ENCODE assay signal across 26 cellular contexts in the genomic region with DNA sequence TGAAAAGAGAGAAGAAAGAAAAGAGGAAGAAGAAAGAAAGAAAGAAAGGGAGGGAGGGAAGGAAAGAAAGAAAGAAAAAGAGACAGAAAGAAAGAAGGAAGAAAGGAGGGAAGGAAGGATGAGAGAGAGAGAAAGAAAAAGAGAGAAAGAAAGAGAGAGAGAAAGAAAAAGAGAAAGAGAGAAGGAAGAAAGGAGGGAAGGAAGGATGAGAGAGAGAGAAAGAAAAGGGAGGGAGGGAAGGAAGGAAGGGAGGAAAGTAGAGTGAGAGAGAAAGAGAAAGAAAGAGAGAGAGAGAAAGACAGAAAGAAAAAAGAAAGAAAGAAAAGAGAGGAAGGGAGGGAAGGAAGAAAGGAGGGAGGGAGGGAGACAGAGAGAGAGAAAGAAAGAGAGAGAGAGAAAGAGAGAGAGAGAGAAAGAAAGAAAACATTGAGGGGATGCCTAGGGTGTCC. TPM values are rescaled to one million over a fixed set of nuclear protein-coding genes. Genes with fewer than 3 reads are reported as not detected.
DNase-seq lines count a peak whose midpoint lies in the region; ATAC-seq, FAIRE-seq and TF ChIP-seq lines count a peak whose summit lies in the region.
"Had no signal": no experiment of that assay in that cellular context is flagged by ENCODE, and none has a peak within 500 bp of the region (broad histone marks: within the 10 kb centered on the region; RNA-seq: fewer than 3 reads in every experiment).

No MANE protein-coding gene starts in this region.

- no peak overlapping the region for H2AFZ ChIP-seq in HepG2 (ENCODE audit: low read length)
- no peak overlapping the region for H2AFZ ChIP-seq in endothelial cell of umbilical vein (ENCODE audit: low read depth, low read length)
- H2AFZ ChIP-seq: parathyroid adenoma had no signal

- DNase-seq in HepG2 (ENCODE audit: low spot score) (no peak), right lobe of liver (no peak), RWPE2 (ENCODE audit: low spot score) (no peak), endothelial cell of umbilical vein (ENCODE audit: low read depth, low spot score) (no peak), nephron progenitor cell (no peak), EL (no peak)
- DNase-seq: activated CD4-positive, alpha-beta T cell treated with anti-CD3 and anti-CD28 coated beads, Interleukin-2, amount 10 ng/mL, durations not matched to agents 24 days and 14 days; activated CD8-positive, alpha-beta memory T cell treated with anti-CD3 and anti-CD28 coated beads, Interleukin-2, amount 50 U/mL, for 4 hours; anterior cingulate cortex; CD4-positive, alpha-beta memory T cell; central memory CD4-positive, alpha-beta T cell; foreskin fibroblast; midbrain; NCI-H1930; NCI-H226; NCI-H82; SHP77 treated with DMSO at 0.1 percent for 48 hours; testis had no signal

- H3K9me1 ChIP-seq in endothelial cell of umbilical vein (replicated peaks; ENCODE audit: control insufficient read depth, extremely low read depth, insufficient read depth, low read length), result no peaks in the 10 kb centered on the region

- dilution Hi-C loops in endothelial cell of umbilical vein (cut with MboI; ENCODE audit: extremely low pct_ligation_motif_present, low sequenced_read_pairs), result no loop called here

- TF ChIP-seq POLR2A in HepG2 (IDR thresholded peaks at IDR 0.05; ENCODE audit: insufficient read depth in 1 of 2, low read depth in 2 of 2, low read length in 2 of 2) (no peak), right lobe of liver (IDR thresholded peaks at IDR 0.05) (no peak), endothelial cell of umbilical vein (IDR thresholded peaks at IDR 0.05; ENCODE audit: low read depth, low read length) (no peak)

- TF ChIP-seq CTCF in HepG2 (CRISPR knock-in tag; IDR thresholded peaks at IDR 0.05) (no peak), right lobe of liver (IDR thresholded peaks at IDR 0.05) (no peak), RWPE2 (IDR thresholded peaks at IDR 0.05; ENCODE audit: poor library complexity, severe bottlenecking) (no peak), endothelial cell of umbilical vein (IDR thresholded peaks at IDR 0.05; ENCODE audit: extremely low read depth in 1 of 2, insufficient read depth in 1 of 2, low read depth in 1 of 2, low read length in 2 of 2) (no peak), nephron progenitor cell (IDR thresholded peaks at IDR 0.05) (no peak)

- H3K27me3 Mint-ChIP-seq in nephron progenitor cell (ENCODE audit: low read depth, poor library complexity), result peaks cover 61% of the 10 kb centered on the region

- BruUV-seq in HepG2 (replicated peaks; lab: Mats Ljungman, UMichigan) (no TSS peak), endothelial cell of umbilical vein (replicated peaks; lab: Mats Ljungman, UMichigan) (no TSS peak)

- FAIRE-seq in HepG2 (lab: Jason Lieb, UNC) (no peak), endothelial cell of umbilical vein (lab: Jason Lieb, UNC) (peak; percentile 33)
- FAIRE-seq: G401.6 had no signal

- H3K4me2 ChIP-seq in HepG2 (ENCODE audit: low read depth, low read length), result no peak overlapping the region
- H3K4me2 ChIP-seq in endothelial cell of umbilical vein (ENCODE audit: insufficient read depth, low read length), result peak overlapping the region; percentile 97
- H3K4me2 ChIP-seq: KMS-11 had no signal

- no peaks in the 10 kb centered on the region for H3K79me2 ChIP-seq in HepG2 (ENCODE audit: insufficient read depth, low read length)
- H3K79me2 ChIP-seq in endothelial cell of umbilical vein (ENCODE audit: control insufficient read depth, insufficient read depth, low read length), result no peaks in the 10 kb centered on the region
- H3K79me2 ChIP-seq: parathyroid adenoma had no signal

- POLR2A ChIA-PET in HepG2 (lab: Yijun Ruan, JAX) (no interaction called here), endothelial cell of umbilical vein (lab: Charles Lee) (no interaction called here)

- H3K27ac Mint-ChIP-seq in nephron progenitor cell, result no peak overlapping the region
- H3K27ac Mint-ChIP-seq: activated CD4-positive, alpha-beta T cell treated with anti-CD3 and anti-CD28 coated beads, Interleukin-2, amount 10 ng/mL, durations not matched to agents 24 days and 14 days; CD4-positive, alpha-beta memory T cell; H9; nephron had no signal

- in situ Hi-C loops in HepG2 (cut with HindIII; ENCODE audit: extremely low pct_ligation_motif_present, low pct_unique_long_range_greater_than_20kb), result no loop called here

- TF ChIP-seq EP300 in HepG2 (IDR thresholded peaks at IDR 0.05; ENCODE audit: low read depth in 2 of 2, low read length in 2 of 2), result no peak
- no peak for TF ChIP-seq EP300 in HepG2 (CRISPR knock-in tag; IDR thresholded peaks at IDR 0.05; ENCODE audit: borderline replicate concordance)

- intact Hi-C loops in HepG2 (cut with micrococcal nuclease; ENCODE audit: unreplicated experiment) (no loop called here), right lobe of liver (cut with DNase I) (no loop called here), endothelial cell of umbilical vein (cut with micrococcal nuclease) (no loop called here)

- no peaks in the 10 kb centered on the region for H3K36me3 Mint-ChIP-seq in nephron progenitor cell (ENCODE audit: low read depth)
- H3K36me3 Mint-ChIP-seq: CD4-positive, alpha-beta memory T cell had no signal

- peaks cover 33% of the 10 kb centered on the region for H3K4me1 Mint-ChIP-seq in nephron progenitor cell

- H3K4me3 ChIP-seq in HepG2 (replicated peaks in 1 of 3; ENCODE audit: insufficient read depth in 1 of 3, low read depth in 2 of 3, low read length in 3 of 3) (no peak overlapping the region), right lobe of liver (no peak overlapping the region), RWPE2 (ENCODE audit: severe bottlenecking) (no peak overlapping the region), endothelial cell of umbilical vein (replicated peaks in 1 of 3; ENCODE audit: insufficient read depth in 1 of 3, low read depth in 1 of 3, low read length in 3 of 3) (no peak overlapping the region)
- H3K4me3 ChIP-seq: left lung, testis, vagina had no signal

- no peak for TF ChIP-seq RAD21 in HepG2 (CRISPR knock-in tag; IDR thresholded peaks at IDR 0.05)

- H3K27me3 ChIP-seq in HepG2 (ENCODE audit: control insufficient read depth in 1 of 2, insufficient read depth in 2 of 2, low read length in 2 of 2) (peaks cover 0 to 11% of the 10 kb centered on the region in 2 experiments; a peak in 3 of 5 replicates), right lobe of liver (no peaks in the 10 kb centered on the region), RWPE2 (ENCODE audit: insufficient read depth, poor library complexity, severe bottlenecking) (no peaks in the 10 kb centered on the region), endothelial cell of umbilical vein (ENCODE audit: control insufficient read depth in 2 of 2, insufficient read depth in 2 of 2, low read length in 2 of 2) (no peaks in the 10 kb centered on the region)
- H3K27me3 ChIP-seq: testis, vagina had no signal

- no peaks in the 10 kb centered on the region for H3K9me3 Mint-ChIP-seq in nephron progenitor cell
- H3K9me3 Mint-ChIP-seq: activated CD4-positive, alpha-beta T cell treated with anti-CD3 and anti-CD28 coated beads, Interleukin-2, amount 10 ng/mL, durations not matched to agents 24 days and 14 days; CD4-positive, alpha-beta memory T cell; H9; nephron had no signal

- H3K9ac ChIP-seq in HepG2 (ENCODE audit: insufficient read depth, low read depth, low read length) (no peak overlapping the region), endothelial cell of umbilical vein (replicated peaks; ENCODE audit: extremely low read depth, insufficient read depth, low read length) (peak overlapping the region; percentile 94)
- H3K9ac ChIP-seq: KMS-11, parathyroid adenoma had no signal

- H3K9me3 ChIP-seq in HepG2 (ENCODE audit: low read length) (no peaks in the 10 kb centered on the region), right lobe of liver (no peaks in the 10 kb centered on the region), RWPE2 (ENCODE audit: severe bottlenecking) (no peaks in the 10 kb centered on the region), endothelial cell of umbilical vein (replicated peaks; ENCODE audit: control insufficient read depth, insufficient read depth, low read length) (no peaks in the 10 kb centered on the region)
- H3K9me3 ChIP-seq: left lung, testis, vagina had no signal

- H3K36me3 ChIP-seq in HepG2 (replicated peaks in 1 of 2; ENCODE audit: control insufficient read depth in 1 of 2, insufficient read depth in 2 of 2, low read length in 2 of 2) (no peaks in the 10 kb centered on the region), right lobe of liver (no peaks in the 10 kb centered on the region), RWPE2 (ENCODE audit: low read depth) (no peaks in the 10 kb centered on the region), endothelial cell of umbilical vein (ENCODE audit: control insufficient read depth in 2 of 2, extremely low read depth in 1 of 2, insufficient read depth in 2 of 2, low read length in 2 of 2) (no peaks in the 10 kb centered on the region)
- H3K36me3 ChIP-seq: left lung, vagina had no signal

- no peaks in the 10 kb centered on the region for H3K4me1 ChIP-seq in HepG2 (ENCODE audit: insufficient read depth, low read length)
- no peaks in the 10 kb centered on the region for H3K4me1 ChIP-seq in right lobe of liver
- peaks cover 22% of the 10 kb centered on the region for H3K4me1 ChIP-seq in RWPE2 (ENCODE audit: insufficient read depth, poor library complexity, severe bottlenecking)
- peaks cover 38% of the 10 kb centered on the region for H3K4me1 ChIP-seq in endothelial cell of umbilical vein (ENCODE audit: control insufficient read depth, extremely low read depth, insufficient read depth, low read length)
- H3K4me1 ChIP-seq: parathyroid adenoma, testis, vagina had no signal

- no peak overlapping the region for H3K4me3 Mint-ChIP-seq in nephron progenitor cell
- H3K4me3 Mint-ChIP-seq: activated CD4-positive, alpha-beta T cell treated with anti-CD3 and anti-CD28 coated beads, Interleukin-2, amount 10 ng/mL, durations not matched to agents 24 days and 14 days; CD4-positive, alpha-beta memory T cell; H9; nephron had no signal

- CTCF ChIA-PET in HepG2 (lab: Yijun Ruan, JAX; ENCODE audit: low intra/inter-chr PET ratio, low total read pairs) (no interaction called here), endothelial cell of umbilical vein (lab: Charles Lee) (interaction anchor here (3.1 kb wide), 1 partner anchor 12 kb away, joined by 28 read pairs; a partner anchor contains a TSS)

- ATAC-seq in HepG2 (no peak), right lobe of liver (no peak), RWPE2 (ENCODE audit: low read depth) (no peak), HG03460 (IDR thresholded peaks at IDR 0.05; ENCODE audit: unreplicated experiment) (no peak)
- ATAC-seq: left lung had no signal

- H3K27ac ChIP-seq in HepG2 (ENCODE audit: extremely low read length, insufficient read depth, low read length) (no peak overlapping the region), right lobe of liver (no peak overlapping the region), RWPE2 (ENCODE audit: poor library complexity, severe bottlenecking) (peak overlapping the region; percentile 92), endothelial cell of umbilical vein (ENCODE audit: insufficient read depth, low read depth, low read length) (peak overlapping the region; percentile 99)
- H3K27ac ChIP-seq: KMS-11, left lung, parathyroid adenoma, testis, vagina had no signal

- H4K20me1 ChIP-seq in HepG2 (ENCODE audit: insufficient read depth, low read length) (no peaks in the 10 kb centered on the region), endothelial cell of umbilical vein (replicated peaks; ENCODE audit: control insufficient read depth, extremely low read depth, insufficient read depth, low read length) (no peaks in the 10 kb centered on the region)

RNA-seq across cellular contexts. Expression of a gene that starts 11.5 kb away (rescaled TPM):
- total RNA-seq in HepG2 (2016; rRNA removed; fragmentation: Illumina TruSeq; extraction: Trizol) (not detected in 2 replicates), right lobe of liver (10 to 100 TPM in 1 of 6 experiments, 1 to 10 TPM in 5; 3.4 to 12.9 (median 6.5) TPM), endothelial cell of umbilical vein (111 and 122 TPM in 2 replicates)
- total RNA-seq in HepG2 (2016; cell fraction: cytosol; rRNA removed; fragmentation: Illumina TruSeq; extraction: Trizol; ENCODE audit: low read depth), result 0.18 TPM in 1 of 2 replicates, not detected in the other
- not detected in 2 replicates for total RNA-seq in HepG2 (2016; cell fraction: insoluble cytoplasmic fraction; rRNA removed; fragmentation: Illumina TruSeq; extraction: Trizol)
- 0.28 TPM in 1 of 2 replicates, not detected in the other for total RNA-seq in HepG2 (2016; cell fraction: membrane; rRNA removed; fragmentation: Illumina TruSeq; extraction: Trizol)
- not detected in 2 replicates for total RNA-seq in HepG2 (2016; cell fraction: nucleus; rRNA removed; fragmentation: Illumina TruSeq; extraction: Trizol)
- polyA plus RNA-seq in HepG2 (2011; rRNA removed) (0.73 and 0.86 TPM in 2 replicates), endothelial cell of umbilical vein (181 and 196 TPM in 2 replicates)
- 0.35 and 0.56 TPM in 2 replicates for polyA plus RNA-seq in HepG2 (2011; cell fraction: cytosol; rRNA removed)
- 0.61 and 0.68 TPM in 2 replicates for polyA plus RNA-seq in HepG2 (2011; cell fraction: nucleus; rRNA removed)
- 0.39 TPM in 1 of 2 replicates, not detected in the other for polyA plus RNA-seq in HepG2 (2012)
- 0.14 and 0.26 TPM in 2 replicates for polyA plus RNA-seq in HepG2 (2016; cell fraction: cytosol; fragmentation: Illumina TruSeq; extraction: Trizol; ENCODE audit: low read depth)
- 0.21 TPM in 1 of 2 replicates, not detected in the other for polyA plus RNA-seq in HepG2 (2016; cell fraction: insoluble cytoplasmic fraction; fragmentation: Illumina TruSeq; extraction: Trizol; ENCODE audit: low read depth)
- polyA plus RNA-seq in HepG2 (2016; cell fraction: membrane; fragmentation: Illumina TruSeq; extraction: Trizol; ENCODE audit: low read depth), result 0.16 and 0.20 TPM in 2 replicates
- polyA plus RNA-seq in HepG2 (2016; cell fraction: nucleus; fragmentation: Illumina TruSeq; extraction: Trizol; ENCODE audit: insufficient read depth, low read depth), result 0.45 TPM in 1 of 2 replicates, not detected in the other
- 0.64 and 2.0 TPM in 2 replicates for polyA minus RNA-seq in HepG2 (2011; rRNA and poly(A)+ RNA removed; ENCODE audit: low replicate concordance)
- not detected in 2 replicates for polyA minus RNA-seq in HepG2 (2011; cell fraction: cytosol; rRNA and poly(A)+ RNA removed)
- polyA minus RNA-seq in HepG2 (2011; cell fraction: nucleus; rRNA and poly(A)+ RNA removed), result 0.37 TPM in 1 of 2 replicates, not detected in the other
- polyA plus RNA-seq in endothelial cell of umbilical vein (2011; cell fraction: cytosol; rRNA removed), result 128 and 131 TPM in 2 replicates
- polyA plus RNA-seq in endothelial cell of umbilical vein (2011; cell fraction: nucleus; rRNA removed), result 62.5 and 70.8 TPM in 2 replicates
- polyA plus RNA-seq in endothelial cell of umbilical vein (2012), result 122 and 165 TPM in 2 replicates
- polyA minus RNA-seq in endothelial cell of umbilical vein, result 92.2 and 107 TPM in 2 replicates
- polyA minus RNA-seq in endothelial cell of umbilical vein (2011; cell fraction: cytosol; rRNA and poly(A)+ RNA removed), result not detected
- polyA minus RNA-seq in endothelial cell of umbilical vein (2011; cell fraction: nucleus; rRNA and poly(A)+ RNA removed), result 21.8 and 27.2 TPM in 2 replicates

RNA-seq across cellular contexts. Expression of a gene that starts 26.7 kb away (rescaled TPM):
- total RNA-seq in HepG2 (2016; rRNA removed; fragmentation: Illumina TruSeq; extraction: Trizol), result not detected in 2 replicates
- not detected in 2 replicates for total RNA-seq in HepG2 (2016; cell fraction: cytosol; rRNA removed; fragmentation: Illumina TruSeq; extraction: Trizol; ENCODE audit: low read depth)
- total RNA-seq in HepG2 (2016; cell fraction: insoluble cytoplasmic fraction; rRNA removed; fragmentation: Illumina TruSeq; extraction: Trizol), result not detected in 2 replicates
- total RNA-seq in HepG2 (2016; cell fraction: membrane; rRNA removed; fragmentation: Illumina TruSeq; extraction: Trizol), result not detected in 2 replicates
- total RNA-seq in HepG2 (2016; cell fraction: nucleus; rRNA removed; fragmentation: Illumina TruSeq; extraction: Trizol), result not detected in 2 replicates
- not detected in 2 replicates for polyA plus RNA-seq in HepG2 (2011; rRNA removed)
- 0.01 and 0.03 TPM in 2 replicates for polyA plus RNA-seq in HepG2 (2011; cell fraction: cytosol; rRNA removed)
- polyA plus RNA-seq in HepG2 (2011; cell fraction: nucleus; rRNA removed), result 0.05 and 0.11 TPM in 2 replicates
- polyA plus RNA-seq in HepG2 (2012), result not detected in 2 replicates
- polyA plus RNA-seq in HepG2 (2016; cell fraction: cytosol; fragmentation: Illumina TruSeq; extraction: Trizol; ENCODE audit: low read depth), result not detected in 2 replicates
- polyA plus RNA-seq in HepG2 (2016; cell fraction: insoluble cytoplasmic fraction; fragmentation: Illumina TruSeq; extraction: Trizol; ENCODE audit: low read depth), result not detected in 2 replicates
- not detected in 2 replicates for polyA plus RNA-seq in HepG2 (2016; cell fraction: membrane; fragmentation: Illumina TruSeq; extraction: Trizol; ENCODE audit: low read depth)
- polyA plus RNA-seq in HepG2 (2016; cell fraction: nucleus; fragmentation: Illumina TruSeq; extraction: Trizol; ENCODE audit: insufficient read depth, low read depth), result not detected in 2 replicates
- not detected in 2 replicates for polyA minus RNA-seq in HepG2 (2011; rRNA and poly(A)+ RNA removed; ENCODE audit: low replicate concordance)
- not detected in 2 replicates for polyA minus RNA-seq in HepG2 (2011; cell fraction: cytosol; rRNA and poly(A)+ RNA removed)
- not detected in 2 replicates for polyA minus RNA-seq in HepG2 (2011; cell fraction: nucleus; rRNA and poly(A)+ RNA removed)
- total RNA-seq in right lobe of liver, result 10 to 100 TPM in 1 of 6 experiments, 1 to 10 TPM in 5; 2.9 to 12.8 (median 4.0) TPM
- total RNA-seq in endothelial cell of umbilical vein, result not detected in 2 replicates
- polyA plus RNA-seq in endothelial cell of umbilical vein, result 0.06 and 0.29 TPM in 2 replicates
- 0.10 TPM in 1 of 2 replicates, not detected in the other for polyA plus RNA-seq in endothelial cell of umbilical vein (2011; cell fraction: cytosol; rRNA removed)
- 0.11 and 0.27 TPM in 2 replicates for polyA plus RNA-seq in endothelial cell of umbilical vein (2011; cell fraction: nucleus; rRNA removed)
- 0.11 and 0.40 TPM in 2 replicates for polyA plus RNA-seq in endothelial cell of umbilical vein (2012)
- polyA minus RNA-seq in endothelial cell of umbilical vein, result 0.17 and 0.63 TPM in 2 replicates
- polyA minus RNA-seq in endothelial cell of umbilical vein (2011; cell fraction: cytosol; rRNA and poly(A)+ RNA removed), result not detected
- not detected in 2 replicates for polyA minus RNA-seq in endothelial cell of umbilical vein (2011; cell fraction: nucleus; rRNA and poly(A)+ RNA removed)
- total RNA-seq: H9 had no signal

RNA-seq across cellular contexts. Expression of a gene that starts 43.3 kb away (rescaled TPM):
- total RNA-seq in HepG2 (2016; rRNA removed; fragmentation: Illumina TruSeq; extraction: Trizol), result 0.39 and 0.64 TPM in 2 replicates
- total RNA-seq in HepG2 (2016; cell fraction: cytosol; rRNA removed; fragmentation: Illumina TruSeq; extraction: Trizol; ENCODE audit: low read depth), result 0.09 and 0.10 TPM in 2 replicates
- total RNA-seq in HepG2 (2016; cell fraction: insoluble cytoplasmic fraction; rRNA removed; fragmentation: Illumina TruSeq; extraction: Trizol), result 0.39 and 0.49 TPM in 2 replicates
- total RNA-seq in HepG2 (2016; cell fraction: membrane; rRNA removed; fragmentation: Illumina TruSeq; extraction: Trizol), result 0.25 and 0.38 TPM in 2 replicates
- total RNA-seq in HepG2 (2016; cell fraction: nucleus; rRNA removed; fragmentation: Illumina TruSeq; extraction: Trizol), result 0.60 and 0.65 TPM in 2 replicates
- 0.08 and 0.09 TPM in 2 replicates for polyA plus RNA-seq in HepG2 (2011; rRNA removed)
- polyA plus RNA-seq in HepG2 (2011; cell fraction: cytosol; rRNA removed), result 0.07 and 0.09 TPM in 2 replicates
- polyA plus RNA-seq in HepG2 (2011; cell fraction: nucleus; rRNA removed), result 0.21 and 0.35 TPM in 2 replicates
- polyA plus RNA-seq in HepG2 (2012), result 0.04 and 0.05 TPM in 2 replicates
- polyA plus RNA-seq in HepG2 (2016; cell fraction: cytosol; fragmentation: Illumina TruSeq; extraction: Trizol; ENCODE audit: low read depth), result 0.06 and 0.11 TPM in 2 replicates
- 0.24 and 0.28 TPM in 2 replicates for polyA plus RNA-seq in HepG2 (2016; cell fraction: insoluble cytoplasmic fraction; fragmentation: Illumina TruSeq; extraction: Trizol; ENCODE audit: low read depth)
- polyA plus RNA-seq in HepG2 (2016; cell fraction: membrane; fragmentation: Illumina TruSeq; extraction: Trizol; ENCODE audit: low read depth), result 0.11 and 0.14 TPM in 2 replicates
- polyA plus RNA-seq in HepG2 (2016; cell fraction: nucleus; fragmentation: Illumina TruSeq; extraction: Trizol; ENCODE audit: insufficient read depth, low read depth), result 0.53 and 0.95 TPM in 2 replicates
- 0.07 and 0.30 TPM in 2 replicates for polyA minus RNA-seq in HepG2 (2011; rRNA and poly(A)+ RNA removed; ENCODE audit: low replicate concordance)
- not detected in 2 replicates for polyA minus RNA-seq in HepG2 (2011; cell fraction: cytosol; rRNA and poly(A)+ RNA removed)
- polyA minus RNA-seq in HepG2 (2011; cell fraction: nucleus; rRNA and poly(A)+ RNA removed), result 0.13 TPM in 1 of 2 replicates, not detected in the other
- total RNA-seq in right lobe of liver, result not detected
- not detected in 2 replicates for total RNA-seq in endothelial cell of umbilical vein
- polyA plus RNA-seq in endothelial cell of umbilical vein, result not detected in 2 replicates
- not detected in 2 replicates for polyA plus RNA-seq in endothelial cell of umbilical vein (2011; cell fraction: cytosol; rRNA removed)
- not detected in 2 replicates for polyA plus RNA-seq in endothelial cell of umbilical vein (2011; cell fraction: nucleus; rRNA removed)
- polyA plus RNA-seq in endothelial cell of umbilical vein (2012), result not detected in 2 replicates
- polyA minus RNA-seq in endothelial cell of umbilical vein, result not detected in 2 replicates
- polyA minus RNA-seq in endothelial cell of umbilical vein (2011; cell fraction: cytosol; rRNA and poly(A)+ RNA removed), result not detected
- not detected in 2 replicates for polyA minus RNA-seq in endothelial cell of umbilical vein (2011; cell fraction: nucleus; rRNA and poly(A)+ RNA removed)
- total RNA-seq: vagina had no signal

Comparison
In these comparisons a context has a peak if more than half of its experiments do, and no peak if none do; other contexts are left out.
1. H3K27ac ChIP-seq: peak in RWPE2 (single experiment) and endothelial cell of umbilical vein (single experiment); none in HepG2 (single experiment) and right lobe of liver (0 of 3).